ENCODE assay signal across 9 cellular contexts in the genomic region with DNA sequence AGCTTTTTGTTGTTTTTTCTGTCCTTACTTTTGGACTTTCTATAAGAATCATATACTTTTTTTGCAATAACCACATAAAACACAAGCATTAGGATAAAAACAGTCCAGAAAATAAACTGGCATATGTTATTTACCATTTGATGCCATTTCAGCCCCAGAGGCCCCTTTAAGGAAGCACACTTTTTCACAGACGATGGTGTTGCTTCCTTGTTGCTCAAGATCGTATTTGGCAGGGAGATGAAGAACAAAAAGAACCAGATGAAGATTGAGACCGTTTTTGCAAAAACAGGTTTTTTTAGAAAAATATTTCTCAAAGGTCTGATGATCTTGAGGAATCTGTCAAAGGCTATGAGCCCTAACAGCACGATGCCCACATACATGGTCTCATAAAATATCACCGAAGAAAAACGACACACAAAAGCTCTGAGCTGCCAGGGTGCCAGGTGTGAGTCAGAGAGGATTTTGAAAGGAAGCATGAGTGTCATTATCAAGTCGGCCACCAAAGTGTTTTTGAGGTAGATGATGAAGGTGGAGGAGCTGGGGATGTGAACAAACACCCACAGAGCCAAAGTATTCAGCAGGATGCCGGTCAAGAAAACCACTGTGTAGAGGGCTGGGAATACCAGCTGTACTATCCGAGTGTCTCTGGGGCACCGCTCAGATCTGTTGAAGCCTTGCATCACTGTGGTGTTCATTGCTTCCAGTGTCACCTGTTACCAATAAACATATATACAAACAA. TPM values are rescaled to one million over a fixed set of nuclear protein-coding genes. Genes with fewer than 3 reads are reported as not detected.
DNase-seq lines count a peak whose midpoint lies in the region; ATAC-seq, FAIRE-seq and TF ChIP-seq lines count a peak whose summit lies in the region.
"Had no signal": no experiment of that assay in that cellular context is flagged by ENCODE, and none has a peak within 500 bp of the region (broad histone marks: within the 10 kb centered on the region; RNA-seq: fewer than 3 reads in every experiment).

No MANE protein-coding gene starts in this region.

- intact Hi-C loops in left colon (cut with DNase I, micrococcal nuclease) = no loop called here

- peak overlapping the region; percentile 55 for H2AFZ ChIP-seq in keratinocyte (ENCODE audit: control insufficient read depth, low read length)

- no peaks in the 10 kb centered on the region for H3K9me3 ChIP-seq in keratinocyte (ENCODE audit: control insufficient read depth, low read depth, low read length)

- H3K4me1 ChIP-seq in keratinocyte (ENCODE audit: control insufficient read depth, extremely low read depth, insufficient read depth, low read length) = peaks cover 12% of the 10 kb centered on the region

- TF ChIP-seq CTCF in keratinocyte (optimal IDR thresholded peaks at IDR 0.05 in 1 of 3, IDR thresholded peaks at IDR 0.05 in 1 of 3, conservative IDR thresholded peaks at IDR 0.05 in 1 of 3; ENCODE audit: extremely low read depth in 1 of 3, insufficient read depth in 2 of 3, low read length in 3 of 3) = no peak

- dilution Hi-C loops in keratinocyte (cut with MboI; ENCODE audit: extremely low pct_ligation_motif_present, low sequenced_read_pairs) = no loop called here

- ATAC-seq in HG03432 (IDR thresholded peaks at IDR 0.05; ENCODE audit: unreplicated experiment) (peak; percentile 51), left colon (no peak), HG02938 (IDR thresholded peaks at IDR 0.05; ENCODE audit: unreplicated experiment) (no peak)

- no peaks in the 10 kb centered on the region for H3K79me2 ChIP-seq in keratinocyte (ENCODE audit: control insufficient read depth, insufficient read depth, low read length)

- H3K36me3 ChIP-seq in keratinocyte (ENCODE audit: control insufficient read depth in 2 of 2, extremely low read depth in 1 of 2, insufficient read depth in 2 of 2, low read length in 2 of 2) = no peaks in the 10 kb centered on the region

- H4K20me1 ChIP-seq in keratinocyte (ENCODE audit: control insufficient read depth, extremely low read depth, insufficient read depth, low read length) = no peaks in the 10 kb centered on the region

- DNase-seq in ACHN = peak; percentile 35
- peak; percentile 17 for DNase-seq in activated gamma-delta T cell treated with anti-CD3 and anti-CD28 coated beads, Interleukin-2, amount 50 U/mL, for 16 hours (ENCODE audit: low read depth)
- DNase-seq in keratinocyte (ENCODE audit: low read depth, low spot score) = no peak
- no peak for DNase-seq in UCSD-AML1 (lab: John Stamatoyannopoulos, UW; ENCODE audit: unreplicated experiment)
- no peak for DNase-seq in NCI-H2227 treated with DMSO at 0.1 percent for 48 hours (lab: John Stamatoyannopoulos, UW)
- DNase-seq in left colon = no peak
- DNase-seq: GDM1 had no signal

- no peak overlapping the region for H3K4me3 ChIP-seq in keratinocyte (ENCODE audit: control insufficient read depth in 2 of 3, extremely low read depth in 1 of 3, insufficient read depth in 2 of 3, low read depth in 1 of 3, low read length in 3 of 3)

- peak overlapping the region; percentile 8 for H3K9ac ChIP-seq in keratinocyte (ENCODE audit: control insufficient read depth, extremely low read depth, insufficient read depth, low read length)

- peak; percentile 46 for FAIRE-seq in keratinocyte (lab: Jason Lieb, UNC)

- H3K27me3 ChIP-seq in keratinocyte (ENCODE audit: control insufficient read depth, extremely low read depth, insufficient read depth, low read length) = no peaks in the 10 kb centered on the region

- in situ Hi-C loops in ACHN (cut with HindIII; ENCODE audit: low pct_ligation_motif_present, low pct_unique_long_range_greater_than_20kb, low sequenced_read_pairs) = no loop called here

- H3K27ac ChIP-seq in keratinocyte (ENCODE audit: control insufficient read depth, insufficient read depth, low read length) = no peak overlapping the region

- H3K9me1 ChIP-seq in keratinocyte (ENCODE audit: control insufficient read depth, extremely low read depth, insufficient read depth, low read length) = no peaks in the 10 kb centered on the region

- peak overlapping the region; percentile 62 for H3K4me2 ChIP-seq in keratinocyte (ENCODE audit: control insufficient read depth, extremely low read depth, insufficient read depth, low read depth, low read length)

RNA-seq across cellular contexts. Expression of a gene that starts 0.9 kb away (rescaled TPM):
- not detected in 3 replicates for polyA plus RNA-seq in keratinocyte
- polyA plus RNA-seq in keratinocyte (2011; ENCODE audit: low read depth) = not detected
- polyA plus RNA-seq in keratinocyte (2011; cell fraction: cytosol; rRNA removed) = not detected in 2 replicates
- polyA plus RNA-seq in keratinocyte (2011; cell fraction: nucleus; rRNA removed) = not detected in 2 replicates
- polyA plus RNA-seq in keratinocyte (2012; ENCODE audit: low replicate concordance) = not detected in 2 replicates
- not detected in 3 replicates for polyA minus RNA-seq in keratinocyte
- polyA minus RNA-seq in keratinocyte (2011; cell fraction: cytosol; rRNA and poly(A)+ RNA removed) = not detected
- polyA minus RNA-seq in keratinocyte (2011; cell fraction: nucleus; rRNA and poly(A)+ RNA removed) = not detected in 2 replicates
- total RNA-seq in left colon = 1 to 10 TPM in 1 of 2 donors, under 1 TPM in 1; 0.15 to 1.5 TPM

RNA-seq across cellular contexts. Expression of a gene that starts 11.8 kb away (rescaled TPM):
- polyA plus RNA-seq in keratinocyte = 90.0 to 109 TPM (median 106 TPM) in 3 replicates
- 28.6 TPM for polyA plus RNA-seq in keratinocyte (2011; ENCODE audit: low read depth)
- polyA plus RNA-seq in keratinocyte (2011; cell fraction: cytosol; rRNA removed) = 73.2 and 137 TPM in 2 replicates
- 90.2 and 112 TPM in 2 replicates for polyA plus RNA-seq in keratinocyte (2011; cell fraction: nucleus; rRNA removed)
- 61.5 and 81.1 TPM in 2 replicates for polyA plus RNA-seq in keratinocyte (2012; ENCODE audit: low replicate concordance)
- 21.8 to 63.5 TPM (median 53.6 TPM) in 3 replicates for polyA minus RNA-seq in keratinocyte
- 28.8 TPM for polyA minus RNA-seq in keratinocyte (2011; cell fraction: cytosol; rRNA and poly(A)+ RNA removed)
- polyA minus RNA-seq in keratinocyte (2011; cell fraction: nucleus; rRNA and poly(A)+ RNA removed) = 18.7 and 35.1 TPM in 2 replicates
- not detected for total RNA-seq in left colon

RNA-seq across cellular contexts. Expression of a gene that starts 50.1 kb away (rescaled TPM):
- not detected in 3 replicates for polyA plus RNA-seq in keratinocyte
- not detected for polyA plus RNA-seq in keratinocyte (2011; ENCODE audit: low read depth)
- polyA plus RNA-seq in keratinocyte (2011; cell fraction: cytosol; rRNA removed) = not detected in 2 replicates
- not detected in 2 replicates for polyA plus RNA-seq in keratinocyte (2011; cell fraction: nucleus; rRNA removed)
- 0.13 TPM in 1 of 2 replicates, not detected in the other for polyA plus RNA-seq in keratinocyte (2012; ENCODE audit: low replicate concordance)
- polyA minus RNA-seq in keratinocyte = not detected in 3 replicates
- not detected for polyA minus RNA-seq in keratinocyte (2011; cell fraction: cytosol; rRNA and poly(A)+ RNA removed)
- polyA minus RNA-seq in keratinocyte (2011; cell fraction: nucleus; rRNA and poly(A)+ RNA removed) = not detected in 2 replicates
- total RNA-seq in left colon = 1 to 10 TPM; 2.0 to 7.3 TPM

RNA-seq across cellular contexts. Expression of a gene that starts 56.1 kb away (rescaled TPM):
- polyA plus RNA-seq in keratinocyte = not detected in 3 replicates
- polyA plus RNA-seq in keratinocyte (2011; ENCODE audit: low read depth) = not detected
- not detected in 2 replicates for polyA plus RNA-seq in keratinocyte (2011; cell fraction: cytosol; rRNA removed)
- not detected in 2 replicates for polyA plus RNA-seq in keratinocyte (2011; cell fraction: nucleus; rRNA removed)
- not detected in 2 replicates for polyA plus RNA-seq in keratinocyte (2012; ENCODE audit: low replicate concordance)
- polyA minus RNA-seq in keratinocyte = not detected in 3 replicates
- polyA minus RNA-seq in keratinocyte (2011; cell fraction: cytosol; rRNA and poly(A)+ RNA removed) = not detected
- not detected in 2 replicates for polyA minus RNA-seq in keratinocyte (2011; cell fraction: nucleus; rRNA and poly(A)+ RNA removed)
- under 1 TPM; 0.37 to 0.92 TPM for total RNA-seq in left colon

Comparison
In these comparisons a context has a peak if more than half of its experiments do, and no peak if none do; other contexts are left out.
1. DNase-seq: peak in ACHN (single experiment) and activated gamma-delta T cell treated with anti-CD3 and anti-CD28 coated beads, Interleukin-2, amount 50 U/mL, for 16 hours (single experiment); none in keratinocyte (single experiment), UCSD-AML1 (single experiment), NCI-H2227 treated with DMSO at 0.1 percent for 48 hours (single experiment) and left colon (0 of 2).